In genomic region chr6:28125396-28125795, GRCh38 we compare ENCODE assay signal across 10 cellular contexts. TPM values are rescaled to one million over a fixed set of nuclear protein-coding genes. Genes with fewer than 3 reads are reported as not detected.
DNase-seq lines count a peak whose midpoint lies in the region; ATAC-seq and TF ChIP-seq lines count a peak whose summit lies in the region.
"Had no signal": no experiment of that assay in that cellular context is flagged by ENCODE, and none has a peak within 500 bp of the region (broad histone marks: within the 10 kb centered on the region; RNA-seq: fewer than 3 reads in every experiment).

No MANE protein-coding gene starts in this region.

- no peaks in the 10 kb centered on the region for H3K27me3 Mint-ChIP-seq in activated CD4-positive, alpha-beta T cell treated with anti-CD3 and anti-CD28 coated beads for 36 hours
- H3K27me3 Mint-ChIP-seq in progenitor cell of endocrine pancreas, result no peaks in the 10 kb centered on the region

- H3K9me3 ChIP-seq in effector memory CD4-positive, alpha-beta T cell (ENCODE audit: control insufficient read depth, low read length), result no peaks in the 10 kb centered on the region

- peak overlapping the region; percentile 77 for H3K4me3 ChIP-seq in NB4 (ENCODE audit: low read depth, low read length)
- H3K4me3 ChIP-seq in effector memory CD4-positive, alpha-beta T cell (ENCODE audit: insufficient read depth, low read depth, low read length, poor library complexity, severe bottlenecking), result no peak overlapping the region

- no peaks in the 10 kb centered on the region for H3K27me3 ChIP-seq in effector memory CD4-positive, alpha-beta T cell (replicated peaks; ENCODE audit: control insufficient read depth, insufficient read depth, low read length, poor library complexity, severe bottlenecking)

- no peak for ATAC-seq in activated CD4-positive, alpha-beta T cell treated with anti-CD3 and anti-CD28 coated beads for 36 hours
- ATAC-seq in HG03025 (IDR thresholded peaks at IDR 0.05; ENCODE audit: low FRiP score, unreplicated experiment), result no peak

- H3K36me3 ChIP-seq in effector memory CD4-positive, alpha-beta T cell (ENCODE audit: control insufficient read depth, insufficient read depth, low read length), result peaks cover 22% of the 10 kb centered on the region

- no peak for TF ChIP-seq POLR2A in NB4 (IDR thresholded peaks at IDR 0.05; ENCODE audit: extremely low read depth, insufficient read length)

- peak overlapping the region; percentile 91 for H3K27ac Mint-ChIP-seq in activated CD4-positive, alpha-beta T cell treated with anti-CD3 and anti-CD28 coated beads for 36 hours
- H3K27ac Mint-ChIP-seq in progenitor cell of endocrine pancreas, result no peak overlapping the region

- intact Hi-C loops in activated CD4-positive, alpha-beta T cell treated with anti-CD3 and anti-CD28 coated beads for 36 hours (cut with DNase I, micrococcal nuclease), result no loop called here

- POLR2A ChIA-PET in activated CD4-positive, alpha-beta T cell treated with anti-CD3 and anti-CD28 coated beads for 36 hours (lab: Charles Lee), result interaction anchor here (1.2 kb wide), 1 partner anchor 12 kb away, joined by 3 read pairs; no protein-coding TSS in a partner anchor

- H3K27ac ChIP-seq in effector memory CD4-positive, alpha-beta T cell (ENCODE audit: insufficient read depth, low read length, poor library complexity, severe bottlenecking), result peak overlapping the region; percentile 88

- CTCF ChIA-PET in activated CD4-positive, alpha-beta T cell treated with anti-CD3 and anti-CD28 coated beads for 36 hours (lab: Charles Lee), result interaction anchor here (0.7 to 3.4 kb wide), 3 partner anchors 16 to 231 kb away, joined by 3 to 14 read pairs (median 7); partner anchors contain the start of gene ZKSCAN8

- peaks cover 15% of the 10 kb centered on the region for H3K4me1 ChIP-seq in effector memory CD4-positive, alpha-beta T cell (ENCODE audit: control insufficient read depth, insufficient read depth, low read length, poor library complexity, severe bottlenecking)

- H3K4me3 Mint-ChIP-seq in activated CD4-positive, alpha-beta T cell treated with anti-CD3 and anti-CD28 coated beads for 36 hours, result peak overlapping the region; percentile 89
- peak overlapping the region; percentile 97 for H3K4me3 Mint-ChIP-seq in progenitor cell of endocrine pancreas (ENCODE audit: low read depth)

- H3K36me3 Mint-ChIP-seq in activated CD4-positive, alpha-beta T cell treated with anti-CD3 and anti-CD28 coated beads for 36 hours (ENCODE audit: low read depth), result peaks cover 42% of the 10 kb centered on the region
- H3K36me3 Mint-ChIP-seq in progenitor cell of endocrine pancreas (ENCODE audit: insufficient read depth), result peaks cover 26% of the 10 kb centered on the region

- TF ChIP-seq CTCF in NB4 (IDR thresholded peaks at IDR 0.05; ENCODE audit: low read depth, low read length) (no peak), progenitor cell of endocrine pancreas (IDR thresholded peaks at IDR 0.05; ENCODE audit: unreplicated experiment) (no peak)

- peaks cover 45% of the 10 kb centered on the region for H3K4me1 Mint-ChIP-seq in activated CD4-positive, alpha-beta T cell treated with anti-CD3 and anti-CD28 coated beads for 36 hours
- peaks cover 14% of the 10 kb centered on the region for H3K4me1 Mint-ChIP-seq in progenitor cell of endocrine pancreas (ENCODE audit: low read depth)

- DNase-seq in activated CD4-positive, alpha-beta T cell treated with anti-CD3 and anti-CD28 coated beads for 36 hours, result no peak
- no peak for DNase-seq in activated CD4-positive, alpha-beta T cell treated with anti-CD3 and anti-CD28 coated beads for 4 hours
- no peak for DNase-seq in NB4 (ENCODE audit: low read depth)
- DNase-seq in effector memory CD4-positive, alpha-beta T cell, result peak in 1 of 3 donors; percentile 5
- DNase-seq in progenitor cell of endocrine pancreas (ENCODE audit: low spot score, unreplicated experiment), result no peak
- DNase-seq in NCI-H1436 treated with DMSO at 0.1 percent for 48 hours (lab: John Stamatoyannopoulos, UW), result no peak
- DNase-seq in RKO (ENCODE audit: low spot score), result no peak
- DNase-seq: NCI-H2029 treated with DMSO at 0.1 percent for 48 hours; stimulated activated CD4-positive, alpha-beta T cell treated with anti-CD3 and anti-CD28 coated beads, Interleukin-1b, Interleukin-23, amount 100 ng/mL, for 48 hours had no signal

- H3K9me3 Mint-ChIP-seq in activated CD4-positive, alpha-beta T cell treated with anti-CD3 and anti-CD28 coated beads for 36 hours (ENCODE audit: low read depth), result no peaks in the 10 kb centered on the region
- no peaks in the 10 kb centered on the region for H3K9me3 Mint-ChIP-seq in progenitor cell of endocrine pancreas (ENCODE audit: low read depth)

RNA-seq across cellular contexts. Expression of gene ZSCAN16, which starts 1.0 kb away (rescaled TPM):
- total RNA-seq in activated CD4-positive, alpha-beta T cell treated with anti-CD3 and anti-CD28 coated beads for 36 hours, result 1 to 10 TPM; 2.1 to 2.6 TPM
- 19.6 and 20.2 TPM in 2 replicates for total RNA-seq in progenitor cell of endocrine pancreas

RNA-seq across cellular contexts. Expression of gene ZKSCAN8, which starts 16.3 kb away (rescaled TPM):
- 10 to 100 TPM; 17.5 to 20.7 TPM for total RNA-seq in activated CD4-positive, alpha-beta T cell treated with anti-CD3 and anti-CD28 coated beads for 36 hours
- 45.2 and 47.6 TPM in 2 replicates for total RNA-seq in progenitor cell of endocrine pancreas

RNA-seq across cellular contexts. Expression of gene ZNF165, which starts 45.0 kb away (rescaled TPM):
- 1 to 10 TPM; 4.6 TPM for total RNA-seq in activated CD4-positive, alpha-beta T cell treated with anti-CD3 and anti-CD28 coated beads for 36 hours
- 9.7 TPM in 2 replicates for total RNA-seq in progenitor cell of endocrine pancreas
